12 cellular contexts compared by ENCODE assay signal in the genomic region with DNA sequence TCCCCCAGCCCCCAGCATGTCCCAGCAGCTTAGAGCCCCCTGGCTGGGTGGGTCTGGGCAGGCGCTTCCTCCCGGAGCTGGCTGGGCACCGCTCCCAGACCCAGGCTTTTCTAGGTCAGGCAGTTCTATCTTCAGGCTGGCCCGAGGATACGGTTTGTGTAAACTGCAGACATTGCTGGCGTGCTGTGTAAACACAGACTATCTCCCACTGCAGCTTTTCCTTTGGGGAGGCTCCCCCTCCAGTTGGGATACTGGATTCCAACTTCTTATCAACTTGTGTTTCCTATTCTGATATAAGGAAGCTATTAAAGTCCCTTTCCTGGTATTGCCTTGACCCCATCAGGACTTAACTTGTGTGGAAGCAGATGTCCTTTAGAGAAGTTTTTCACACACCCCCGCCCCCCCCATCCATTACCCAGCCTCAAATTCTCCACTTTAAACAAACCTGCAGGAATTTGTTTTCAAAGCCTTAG. TPM values are rescaled to one million over a fixed set of nuclear protein-coding genes. Genes with fewer than 3 reads are reported as not detected.
DNase-seq lines count a peak whose midpoint lies in the region; ATAC-seq and TF ChIP-seq lines count a peak whose summit lies in the region.
"Had no signal": no experiment of that assay in that cellular context is flagged by ENCODE, and none has a peak within 500 bp of the region (broad histone marks: within the 10 kb centered on the region; RNA-seq: fewer than 3 reads in every experiment).

No MANE protein-coding gene starts in this region.

- H3K4me2 ChIP-seq in GM23248 (ENCODE audit: unreplicated experiment), result no peak overlapping the region

- H3F3A ChIP-seq in GM23248 (ENCODE audit: insufficient read depth), result peaks cover 10% of the 10 kb centered on the region

- H3K79me2 ChIP-seq in GM23248 (ENCODE audit: insufficient read depth), result no peaks in the 10 kb centered on the region

- H3K4me3 ChIP-seq in choroid plexus epithelial cell (ENCODE audit: low read depth, low read length) (no peak overlapping the region), right lobe of liver (no peak overlapping the region), sigmoid colon (peak overlapping the region in 1 of 4 donors; percentile 9), GM23248 (no peak overlapping the region)

- no peaks in the 10 kb centered on the region; the same call in none of the 2 replicates for H3K27me3 Mint-ChIP-seq in HFFc6 (ENCODE audit: insufficient read depth)
- H3K27me3 Mint-ChIP-seq: central memory CD8-positive, alpha-beta T cell had no signal

- H3K9me3 ChIP-seq in right lobe of liver (no peaks in the 10 kb centered on the region), sigmoid colon (no peaks in the 10 kb centered on the region), GM23248 (ENCODE audit: low read depth) (no peaks in the 10 kb centered on the region)

- 0% methylated on average over 3 of the region's 7 CpGs for WGBS in right lobe of liver (ENCODE audit: insufficient coverage, low coverage, low lambda C conversion rate, missing lambda C conversion rate)
- WGBS in sigmoid colon, 2 donors, result 9 to 53% methylated on average over 7 of the region's 7 CpGs
- WGBS in GM23248 (ENCODE audit: low coverage in 1 of 2, low lambda C conversion rate in 2 of 2, missing lambda C conversion rate in 2 of 2), 2 experiments, result 46 to 52% methylated on average over 7 of the region's 7 CpGs

- H3K27me3 ChIP-seq in right lobe of liver, result no peaks in the 10 kb centered on the region
- H3K27me3 ChIP-seq in sigmoid colon, result no peaks in the 10 kb centered on the region
- H3K27me3 ChIP-seq in GM23248 (replicated peaks; ENCODE audit: insufficient read depth), result no peaks in the 10 kb centered on the region

- no peaks in the 10 kb centered on the region for H3K9me3 Mint-ChIP-seq in HFFc6
- H3K9me3 Mint-ChIP-seq: CD8-positive, alpha-beta memory T cell; central memory CD8-positive, alpha-beta T cell had no signal

- H3K27ac ChIP-seq in right lobe of liver (no peak overlapping the region), sigmoid colon (peak overlapping the region; percentile 44 to 81 (median 72)), GM23248 (no peak overlapping the region)

- TF ChIP-seq CTCF in HFFc6 (IDR thresholded peaks at IDR 0.05) (no peak), choroid plexus epithelial cell (conservative IDR thresholded peaks at IDR 0.05; ENCODE audit: low read depth, low read length) (no peak), right lobe of liver (IDR thresholded peaks at IDR 0.05) (no peak), sigmoid colon (IDR thresholded peaks at IDR 0.05) (no peak)

- H3K36me3 Mint-ChIP-seq in HFFc6 (ENCODE audit: low read depth), result no peaks in the 10 kb centered on the region

- intact Hi-C loops in right lobe of liver (cut with DNase I), result no loop called here
- intact Hi-C loops in sigmoid colon (cut with DNase I), result no loop called here

- H3K4me1 ChIP-seq in right lobe of liver, result peaks cover 0 to 5% (median 1%) of the 10 kb centered on the region in 4 donors
- H3K4me1 ChIP-seq in sigmoid colon, result peaks cover 0 to 58% (median 47%) of the 10 kb centered on the region in 4 donors
- H3K4me1 ChIP-seq in GM23248 (ENCODE audit: insufficient read depth), result peaks cover 6% of the 10 kb centered on the region; the same call in 1 of the 2 replicates

- H3K4me1 Mint-ChIP-seq in HFFc6 (ENCODE audit: low read depth), result peaks cover 54% of the 10 kb centered on the region
- H3K4me1 Mint-ChIP-seq: CD8-positive, alpha-beta memory T cell; central memory CD8-positive, alpha-beta T cell had no signal

- no peaks in the 10 kb centered on the region for H4K20me1 ChIP-seq in GM23248 (ENCODE audit: insufficient read depth)

- DNase-seq in HFFc6, result no peak
- DNase-seq in choroid plexus epithelial cell (ENCODE audit: low read depth), result peak; percentile 39
- DNase-seq in right lobe of liver, result peak; percentile 66 to 70 (median 68)
- DNase-seq in sigmoid colon, result peak; percentile 82
- no peak for DNase-seq in GM23248
- no peak for DNase-seq in activated gamma-delta T cell (lab: John Stamatoyannopoulos, UW)
- no peak for DNase-seq in NCI-H2171 treated with DMSO at 0.1 percent for 48 hours (lab: John Stamatoyannopoulos, UW)
- DNase-seq: CD8-positive, alpha-beta memory T cell; Kasumi-1; NCI-H446 had no signal

- no peak overlapping the region for H2AFZ ChIP-seq in GM23248

- ATAC-seq in right lobe of liver (peak; percentile 83 to 92 (median 88)), HG02970 (IDR thresholded peaks at IDR 0.05; ENCODE audit: low FRiP score, unreplicated experiment) (no peak)

- no peak for TF ChIP-seq POLR2A in right lobe of liver (IDR thresholded peaks at IDR 0.05)
- TF ChIP-seq POLR2A in sigmoid colon (IDR thresholded peaks at IDR 0.05), result no peak

- H3K27ac Mint-ChIP-seq in HFFc6, result peak overlapping the region; percentile 11; the same call in 1 of the 2 replicates

- H3K9me2 ChIP-seq in GM23248 (ENCODE audit: insufficient read depth), result no peaks in the 10 kb centered on the region

- no peak overlapping the region for H3K4me3 Mint-ChIP-seq in HFFc6
- H3K4me3 Mint-ChIP-seq: CD8-positive, alpha-beta memory T cell; central memory CD8-positive, alpha-beta T cell had no signal

- TF ChIP-seq EP300 in sigmoid colon (IDR thresholded peaks at IDR 0.05), result no peak

- H3K36me3 ChIP-seq in right lobe of liver (no peaks in the 10 kb centered on the region), sigmoid colon (no peaks in the 10 kb centered on the region), GM23248 (ENCODE audit: low read depth) (no peaks in the 10 kb centered on the region)

- in situ Hi-C loops in GM23248 (cut with MboI), result no loop called here

- no peak overlapping the region for H3K9ac ChIP-seq in GM23248

RNA-seq across cellular contexts. Expression of a gene that starts 18.3 kb away (rescaled TPM):
- total RNA-seq in HFFc6 (2021; fragmentation: NEBNext Ultra II Directional; extraction: Animal tissue kit (Norgen Biotek cat#: 25700)), result 10 to 100 TPM; 23.3 to 31.8 (median 27.9) TPM
- 10 to 100 TPM; 10.7 to 70.6 (median 23.4) TPM for total RNA-seq in right lobe of liver
- 100 to 1,000 TPM in 2 of 4 donors, 10 to 100 TPM in 2; 72.8 to 120 (median 96.4) TPM for total RNA-seq in sigmoid colon
- 10 to 100 TPM; 33.1 to 62.9 (median 39.6) TPM for polyA plus RNA-seq in sigmoid colon
- total RNA-seq in GM23248 (2014; rRNA removed; shearing (Covaris generic)), result 40.6 and 41.8 TPM in 2 replicates
- polyA plus RNA-seq in GM23248 (2016; fragmentation: Nextera tagmentation; extraction: Ambion mirVana), result 17.2 and 18.5 TPM in 2 replicates

Comparison
In these comparisons a context has a peak if more than half of its experiments do, and no peak if none do; other contexts are left out.
1. DNase-seq: peak in choroid plexus epithelial cell (single experiment), right lobe of liver (3 of 3) and sigmoid colon (single experiment); none in HFFc6 (single experiment), GM23248 (single experiment), activated gamma-delta T cell (single experiment) and NCI-H2171 treated with DMSO at 0.1 percent for 48 hours (single experiment).
2. H3K27ac ChIP-seq: peak in sigmoid colon (4 of 4); none in right lobe of liver (0 of 3) and GM23248 (single experiment).